Comparison of ENCODE assay signal across 19 cellular contexts in the genomic region with DNA sequence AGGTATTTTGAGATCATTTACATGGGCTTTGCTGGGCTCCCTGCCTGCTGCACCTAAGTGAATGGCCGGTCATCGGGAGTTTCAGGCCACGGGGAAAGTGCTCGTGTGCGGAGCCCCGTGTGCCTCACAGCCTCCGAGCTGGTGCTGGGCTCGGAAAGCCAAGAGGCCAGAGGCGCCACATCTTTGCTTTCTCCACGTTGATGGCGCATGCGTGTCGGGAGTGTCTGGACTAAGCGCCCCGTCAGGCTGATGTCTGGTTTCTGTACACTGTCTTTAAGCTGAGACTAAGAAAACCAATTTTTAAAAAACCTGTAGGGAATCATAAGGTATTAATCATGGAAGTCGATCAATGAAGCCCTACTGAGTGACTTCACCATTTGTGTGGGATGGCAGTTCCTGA.
"Had no signal": no experiment of that assay in that cellular context is flagged by ENCODE, and none has a peak within 500 bp of the region (broad histone marks: within the 10 kb centered on the region; RNA-seq: fewer than 3 reads in every experiment).

No MANE protein-coding gene starts in this region.

- ATAC-seq: foreskin keratinocyte, left cardiac atrium, right cardiac atrium, upper lobe of right lung had no signal

- H3K79me2 ChIP-seq: hepatocyte had no signal

- DNase-seq: colonic mucosa; dermis blood vessel endothelial cell; foreskin keratinocyte; head of caudate nucleus; kidney; left cardiac atrium; left ventricle myocardium inferior; mesendoderm; naive B cell; right cardiac atrium; stimulated activated CD4-positive, alpha-beta T cell treated with anti-CD3 and anti-CD28 coated beads, Interleukin-12 subunit alpha, Interleukin-12 subunit beta, amount 100 ng/mL, for 4 hours; stimulated activated naive CD4-positive, alpha-beta T cell treated with Interleukin-2 at 50 U/mL for 16 hours; thyroid gland; upper lobe of right lung had no signal

- H3K27me3 ChIP-seq: colonic mucosa, foreskin keratinocyte, hepatocyte, suprapubic skin, thyroid gland, upper lobe of right lung, vagina had no signal

- FAIRE-seq: kidney, small intestine had no signal

- H3K4me2 ChIP-seq: hepatocyte had no signal

- H3K4me3 Mint-ChIP-seq: naive B cell had no signal

- H3K36me3 ChIP-seq: colonic mucosa, thyroid gland, upper lobe of right lung had no signal

- H3K4me1 Mint-ChIP-seq: naive B cell had no signal

- H3K9me3 Mint-ChIP-seq: naive B cell had no signal

- H3K4me3 ChIP-seq: colonic mucosa, hepatocyte, left ventricle myocardium inferior, lung, suprapubic skin, thyroid gland, upper lobe of right lung, vagina had no signal

- H3K4me1 ChIP-seq: colonic mucosa, foreskin keratinocyte, suprapubic skin, thyroid gland, upper lobe of right lung, vagina had no signal

- H2AFZ ChIP-seq: hepatocyte had no signal

- H3K9me3 ChIP-seq: colonic mucosa, left ventricle myocardium inferior, suprapubic skin, thyroid gland, upper lobe of right lung, vagina had no signal

- H3K27me3 Mint-ChIP-seq: naive B cell had no signal

- H3K27ac ChIP-seq: colonic mucosa, foreskin keratinocyte, hepatocyte, left ventricle myocardium inferior, suprapubic skin, thyroid gland, upper lobe of right lung, vagina had no signal
